ENCODE assay signal across 8 cellular contexts in the genomic region with DNA sequence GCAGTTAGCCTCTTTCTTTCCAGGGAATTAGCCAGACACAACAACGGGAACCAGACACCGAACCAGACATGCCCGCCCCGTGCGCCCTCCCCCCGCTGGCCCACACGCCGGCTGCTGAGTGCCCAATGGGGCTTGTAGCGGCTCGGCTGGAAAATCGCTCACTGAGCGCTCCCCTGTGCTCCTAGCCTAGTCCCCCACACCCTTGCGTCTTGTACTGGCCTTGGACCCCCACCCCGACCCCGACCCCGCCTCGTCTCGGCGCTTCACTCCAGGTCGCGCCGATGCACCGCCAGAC. TPM values are rescaled to one million over a fixed set of nuclear protein-coding genes. Genes with fewer than 3 reads are reported as not detected.
A peak's percentile ranks its signal among the peaks of the same experiment; 100 is the strongest.
DNase-seq lines count a peak whose midpoint lies in the region; ATAC-seq and TF ChIP-seq lines count a peak whose summit lies in the region.

No MANE protein-coding gene starts in this region.

- H3K9ac ChIP-seq in iPS-18a (ENCODE audit: low read length), result no peak overlapping the region

- peaks cover 100% of the 10 kb centered on the region for H3K27me3 ChIP-seq in iPS-18a (ENCODE audit: control insufficient read depth, insufficient read depth, low read length)
- H3K27me3 ChIP-seq in suprapubic skin, result peaks cover 100% of the 10 kb centered on the region

- no peak for TF ChIP-seq POLR2A in suprapubic skin (IDR thresholded peaks at IDR 0.05)

- H3K27me3 Mint-ChIP-seq in activated CD4-positive, alpha-beta T cell treated with anti-CD3 and anti-CD28 coated beads, Interleukin-2, amount 10 ng/mL, durations not matched to agents 7 days and 5 days, result peaks cover 96% of the 10 kb centered on the region
- peaks cover 86% of the 10 kb centered on the region for H3K27me3 Mint-ChIP-seq in activated CD4-positive, alpha-beta memory T cell treated with anti-CD3 and anti-CD28 coated beads for 36 hours

- WGBS in suprapubic skin, result 0% methylated on average over 1 of the region's 23 CpGs

- peaks cover 2% of the 10 kb centered on the region for H3K36me3 Mint-ChIP-seq in activated CD4-positive, alpha-beta T cell treated with anti-CD3 and anti-CD28 coated beads, Interleukin-2, amount 10 ng/mL, durations not matched to agents 7 days and 5 days (ENCODE audit: low read depth)
- H3K36me3 Mint-ChIP-seq in activated CD4-positive, alpha-beta memory T cell treated with anti-CD3 and anti-CD28 coated beads for 36 hours, result peaks cover 2% of the 10 kb centered on the region

- H3K9me3 ChIP-seq in iPS-18a (ENCODE audit: control insufficient read depth, low read depth, low read length), result no peaks in the 10 kb centered on the region
- no peaks in the 10 kb centered on the region for H3K9me3 ChIP-seq in suprapubic skin

- CTCF ChIA-PET in activated CD4-positive, alpha-beta T cell treated with anti-CD3 and anti-CD28 coated beads, Interleukin-2, amount 10 ng/mL, durations not matched to agents 7 days and 5 days (lab: Charles Lee), result interaction anchor here (0.5 to 1.8 kb wide), 3 partner anchors 9 to 475 kb away, joined by 3 to 6 read pairs (median 4); no protein-coding TSS in a partner anchor
- CTCF ChIA-PET in activated CD4-positive, alpha-beta memory T cell treated with anti-CD3 and anti-CD28 coated beads for 36 hours (lab: Charles Lee), result interaction anchor here (0.9 to 1.6 kb wide), 2 partner anchors 102 to 387 kb away, joined by 3 to 4 read pairs; a partner anchor contains a TSS

- peaks cover 75% of the 10 kb centered on the region for H3K4me1 Mint-ChIP-seq in activated CD4-positive, alpha-beta T cell treated with anti-CD3 and anti-CD28 coated beads, Interleukin-2, amount 10 ng/mL, durations not matched to agents 7 days and 5 days
- H3K4me1 Mint-ChIP-seq in activated CD4-positive, alpha-beta memory T cell treated with anti-CD3 and anti-CD28 coated beads for 36 hours (ENCODE audit: low read depth), result peaks cover 62% of the 10 kb centered on the region

- no peak for TF ChIP-seq CTCF in suprapubic skin (IDR thresholded peaks at IDR 0.05)

- H3K4me1 ChIP-seq in iPS-18a (ENCODE audit: control insufficient read depth, low read depth, low read length), result peaks cover 68% of the 10 kb centered on the region
- H3K4me1 ChIP-seq in suprapubic skin, result peaks cover 82% of the 10 kb centered on the region

- peak overlapping the region; percentile 73 for H3K4me3 ChIP-seq in iPS-18a (ENCODE audit: low read length)
- peak overlapping the region; percentile 55 for H3K4me3 ChIP-seq in suprapubic skin

- no peak for DNase-seq in activated CD4-positive, alpha-beta T cell treated with anti-CD3 and anti-CD28 coated beads, Interleukin-2, amount 10 ng/mL, durations not matched to agents 7 days and 5 days
- no peak for DNase-seq in activated CD4-positive, alpha-beta T cell treated with anti-CD3 and anti-CD28 coated beads, Interleukin-2, amount 50 U/mL, for 4 hours
- no peak for DNase-seq in activated CD4-positive, alpha-beta memory T cell treated with anti-CD3 and anti-CD28 coated beads for 36 hours
- DNase-seq in suprapubic skin (ENCODE audit: low spot score in 2 of 2) (no peak), medulla oblongata (ENCODE audit: extremely low spot score) (no peak), GF-D8 (lab: John Stamatoyannopoulos, UW) (no peak)

- no peak for ATAC-seq in GM19395 (IDR thresholded peaks at IDR 0.05; ENCODE audit: unreplicated experiment)

- intact Hi-C loops in activated CD4-positive, alpha-beta memory T cell treated with anti-CD3 and anti-CD28 coated beads for 36 hours (cut with micrococcal nuclease), result loop anchor here (2.0 to 10.0 kb wide), 3 partner anchors 47 to 883 kb away; a partner anchor contains a TSS

- H3K4me3 Mint-ChIP-seq in activated CD4-positive, alpha-beta T cell treated with anti-CD3 and anti-CD28 coated beads, Interleukin-2, amount 10 ng/mL, durations not matched to agents 7 days and 5 days, result peak overlapping the region; percentile 73
- peak overlapping the region; percentile 64 for H3K4me3 Mint-ChIP-seq in activated CD4-positive, alpha-beta memory T cell treated with anti-CD3 and anti-CD28 coated beads for 36 hours

- no peak overlapping the region for H3K27ac Mint-ChIP-seq in activated CD4-positive, alpha-beta T cell treated with anti-CD3 and anti-CD28 coated beads, Interleukin-2, amount 10 ng/mL, durations not matched to agents 7 days and 5 days
- no peak overlapping the region for H3K27ac Mint-ChIP-seq in activated CD4-positive, alpha-beta memory T cell treated with anti-CD3 and anti-CD28 coated beads for 36 hours

- no peak overlapping the region for H3K27ac ChIP-seq in iPS-18a (ENCODE audit: low read length)
- H3K27ac ChIP-seq in suprapubic skin, result no peak overlapping the region

- no peaks in the 10 kb centered on the region for H3K9me3 Mint-ChIP-seq in activated CD4-positive, alpha-beta T cell treated with anti-CD3 and anti-CD28 coated beads, Interleukin-2, amount 10 ng/mL, durations not matched to agents 7 days and 5 days
- no peaks in the 10 kb centered on the region for H3K9me3 Mint-ChIP-seq in activated CD4-positive, alpha-beta memory T cell treated with anti-CD3 and anti-CD28 coated beads for 36 hours

- no peak for TF ChIP-seq EP300 in suprapubic skin (IDR thresholded peaks at IDR 0.05)

- H3K36me3 ChIP-seq in iPS-18a (ENCODE audit: control insufficient read depth, low read depth, low read length) (no peaks in the 10 kb centered on the region), suprapubic skin (no peaks in the 10 kb centered on the region)

- POLR2A ChIA-PET in activated CD4-positive, alpha-beta T cell treated with anti-CD3 and anti-CD28 coated beads, Interleukin-2, amount 10 ng/mL, durations not matched to agents 7 days and 5 days (lab: Charles Lee), result no interaction called here
- POLR2A ChIA-PET in activated CD4-positive, alpha-beta memory T cell treated with anti-CD3 and anti-CD28 coated beads for 36 hours (lab: Charles Lee), result no interaction called here

RNA-seq across cellular contexts. Expression of a gene that starts 1.3 kb away (rescaled TPM):
- 1 to 10 TPM; 1.4 to 1.7 TPM for total RNA-seq in activated CD4-positive, alpha-beta T cell treated with anti-CD3 and anti-CD28 coated beads, Interleukin-2, amount 10 ng/mL, durations not matched to agents 7 days and 5 days
- 1 to 10 TPM; 2.6 to 2.9 TPM for total RNA-seq in activated CD4-positive, alpha-beta memory T cell treated with anti-CD3 and anti-CD28 coated beads for 36 hours
- total RNA-seq in suprapubic skin, result 1 to 10 TPM in 1 of 4 donors, not detected in 3; 2.6 TPM

RNA-seq across cellular contexts. Expression of a gene that starts 47.8 kb away (rescaled TPM):
- not detected for total RNA-seq in activated CD4-positive, alpha-beta T cell treated with anti-CD3 and anti-CD28 coated beads, Interleukin-2, amount 10 ng/mL, durations not matched to agents 7 days and 5 days
- total RNA-seq in activated CD4-positive, alpha-beta memory T cell treated with anti-CD3 and anti-CD28 coated beads for 36 hours, result not detected
- total RNA-seq in suprapubic skin, result not detected
